In genomic region chr7:120852700-120853099, GRCh38 we compare ENCODE assay signal across 24 cellular contexts.
"Had no signal": no experiment of that assay in that cellular context is flagged by ENCODE, and none has a peak within 500 bp of the region (broad histone marks: within the 10 kb centered on the region; RNA-seq: fewer than 3 reads in every experiment).

No MANE protein-coding gene starts in this region.

- H3K4me3 ChIP-seq: gastrocnemius medialis, mucosa of descending colon, neural progenitor cell, psoas muscle, sigmoid colon, testis, tibial artery had no signal

- H3K4me3 Mint-ChIP-seq: mesothelial cell of epicardium; naive B cell; nephron; neural progenitor cell; stimulated activated effector memory CD8-positive, alpha-beta T cell treated with anti-CD3 and anti-CD28 coated beads, Interleukin-12 subunit alpha, Interleukin-12 subunit beta, amount 100 ng/mL, for 72 hours; type B pancreatic cell had no signal

- H3K27ac ChIP-seq: gastrocnemius medialis, neural progenitor cell, parathyroid adenoma, psoas muscle, sigmoid colon, testis, tibial artery had no signal

- H3K36me3 Mint-ChIP-seq: naive B cell; stimulated activated effector memory CD8-positive, alpha-beta T cell treated with anti-CD3 and anti-CD28 coated beads, Interleukin-12 subunit alpha, Interleukin-12 subunit beta, amount 100 ng/mL, for 72 hours had no signal

- DNase-seq: cortex of kidney; effector CD4-positive, alpha-beta T cell; gastrocnemius medialis; head of caudate nucleus; kidney; mesenchymal stem cell; mucosa of descending colon; naive B cell; psoas muscle; right cardiac atrium; sigmoid colon; stimulated activated CD4-positive, alpha-beta T cell treated with anti-CD3 and anti-CD28 coated beads, Interleukin-2, amount 100 ng/mL, for 24 hours; stimulated activated CD4-positive, alpha-beta T cell treated with anti-CD3 and anti-CD28 coated beads, Interleukin-4, amount 100 ng/mL, for 24 hours; stimulated activated naive CD8-positive, alpha-beta T cell treated with anti-CD3 and anti-CD28 coated beads, Interleukin-15, Interleukin-2, amounts not matched to agents 100 U/mL and 50 U/mL, for 24 hours; substantia nigra; testis; tibial artery had no signal

- H3K9me3 ChIP-seq: gastrocnemius medialis, mucosa of descending colon, psoas muscle, sigmoid colon, testis, tibial artery had no signal

- H3K36me3 ChIP-seq: gastrocnemius medialis, neural progenitor cell, sigmoid colon, tibial artery had no signal

- ATAC-seq: gastrocnemius medialis; left lobe of liver; mucosa of descending colon; psoas muscle; right cardiac atrium; stimulated activated effector memory CD8-positive, alpha-beta T cell treated with anti-CD3 and anti-CD28 coated beads, Interleukin-12 subunit alpha, Interleukin-12 subunit beta, amount 100 ng/mL, for 72 hours; stimulated activated naive CD8-positive, alpha-beta T cell treated with anti-CD3 and anti-CD28 coated beads, Interleukin-15, Interleukin-2, amounts not matched to agents 100 U/mL and 50 U/mL, for 24 hours had no signal

- H3K9me3 Mint-ChIP-seq: mesothelial cell of epicardium; nephron; neural progenitor cell; stimulated activated effector memory CD8-positive, alpha-beta T cell treated with anti-CD3 and anti-CD28 coated beads, Interleukin-12 subunit alpha, Interleukin-12 subunit beta, amount 100 ng/mL, for 72 hours; type B pancreatic cell had no signal

- H3K4me1 ChIP-seq: parathyroid adenoma, psoas muscle, testis had no signal

- H3K27ac Mint-ChIP-seq: mesothelial cell of epicardium; naive B cell; neural progenitor cell; stimulated activated effector memory CD8-positive, alpha-beta T cell treated with anti-CD3 and anti-CD28 coated beads, Interleukin-12 subunit alpha, Interleukin-12 subunit beta, amount 100 ng/mL, for 72 hours; type B pancreatic cell had no signal

- H3K27me3 ChIP-seq: gastrocnemius medialis, sigmoid colon, testis, tibial artery had no signal
